ENCODE assay signal across 8 cellular contexts in genomic region chr16:29594269-29594925, GRCh38.
DNase-seq lines count a peak whose midpoint lies in the region; ATAC-seq and TF ChIP-seq lines count a peak whose summit lies in the region.
"Not testable (repeated sequence)": the region's sequence is repeated elsewhere in the genome, so short reads cannot be mapped to it uniquely, and the experiment has no call there.

No MANE protein-coding gene starts in this region.

- H3K9me3 ChIP-seq in Caco-2: not testable (repeated sequence)

- peak overlapping the region; percentile 93 for H3K27ac Mint-ChIP-seq in Caco-2 (ENCODE audit: unreplicated experiment)
- peak overlapping the region; percentile 69 for H3K27ac Mint-ChIP-seq in activated T-cell treated with anti-CD3 and anti-CD28 coated beads, Interleukin-2, amount 50 U/mL, for 72 hours
- H3K27ac Mint-ChIP-seq in mesothelial cell of epicardium: peak overlapping the region; percentile 98

- not testable (repeated sequence) for TF ChIP-seq CTCF in Caco-2 (IDR thresholded peaks at IDR 0.05; ENCODE audit: insufficient read depth in 1 of 2, low read depth in 1 of 2, low read length in 1 of 2, severe bottlenecking in 1 of 2, unreplicated experiment in 1 of 2); mesothelial cell of epicardium (IDR thresholded peaks at IDR 0.05; ENCODE audit: unreplicated experiment)

- not testable (repeated sequence) for H3K27me3 Mint-ChIP-seq in Caco-2 (ENCODE audit: insufficient read depth, unreplicated experiment); activated T-cell treated with anti-CD3 and anti-CD28 coated beads, Interleukin-2, amount 50 U/mL, for 72 hours (ENCODE audit: low read depth); mesothelial cell of epicardium (ENCODE audit: low read depth)

- peak overlapping the region; percentile 57 for H3K4me3 ChIP-seq in Caco-2 (ENCODE audit: low read depth, low read length)

- ATAC-seq in GM21528 (IDR thresholded peaks at IDR 0.05; ENCODE audit: low FRiP score, unreplicated experiment) (peak; percentile 46), HG03460 (IDR thresholded peaks at IDR 0.05; ENCODE audit: unreplicated experiment) (peak; percentile 30), esophagus mucosa (peak; percentile 80)
- peak; percentile 68 to 73 for ATAC-seq in activated T-cell treated with anti-CD3 and anti-CD28 coated beads, Interleukin-2, amount 50 U/mL, for 72 hours (replicated peaks in 1 of 2)

- not testable (repeated sequence) for H3K36me3 ChIP-seq in Caco-2 (ENCODE audit: control insufficient read depth, insufficient read depth, low read length)

- POLR2A ChIA-PET in Caco-2 (lab: Charles Lee): interaction anchor here (0.6 kb wide), 1 partner anchor 57 kb away, joined by 4 read pairs; no protein-coding TSS in a partner anchor

- DNase-seq in Caco-2 (peak in 1 of 2 experiments; percentile 36), OCI-M1 (lab: John Stamatoyannopoulos, UW) (peak; percentile 56)
- DNase-seq in activated T-cell treated with anti-CD3 and anti-CD28 coated beads, Interleukin-2, amount 50 U/mL, for 72 hours: peak; percentile 40 to 70
- DNase-seq in mesothelial cell of epicardium (ENCODE audit: low spot score in 2 of 2, unreplicated experiment in 2 of 2): not testable (repeated sequence)
- peak; percentile 62 for DNase-seq in stimulated activated CD8-positive, alpha-beta memory T cell treated with anti-CD3 and anti-CD28 coated beads, Interleukin-4, amount 100 ng/mL, for 48 hours

- H3K9me3 Mint-ChIP-seq in Caco-2 (ENCODE audit: unreplicated experiment); activated T-cell treated with anti-CD3 and anti-CD28 coated beads, Interleukin-2, amount 50 U/mL, for 72 hours; mesothelial cell of epicardium: not testable (repeated sequence)

- not testable (repeated sequence) for BruUV-seq in Caco-2 (replicated peaks; lab: Mats Ljungman, UMichigan)

- peaks cover 29% of the 10 kb centered on the region for H3K36me3 Mint-ChIP-seq in Caco-2 (ENCODE audit: insufficient read depth, unreplicated experiment)
- not testable (repeated sequence) for H3K36me3 Mint-ChIP-seq in activated T-cell treated with anti-CD3 and anti-CD28 coated beads, Interleukin-2, amount 50 U/mL, for 72 hours (ENCODE audit: insufficient read depth in 2 of 2); mesothelial cell of epicardium

- H3K4me1 ChIP-seq in Caco-2: not testable (repeated sequence)

- not testable (repeated sequence) for H3K4me1 Mint-ChIP-seq in Caco-2 (ENCODE audit: low read depth, unreplicated experiment); mesothelial cell of epicardium
- peaks cover 42% of the 10 kb centered on the region for H3K4me1 Mint-ChIP-seq in activated T-cell treated with anti-CD3 and anti-CD28 coated beads, Interleukin-2, amount 50 U/mL, for 72 hours (ENCODE audit: low read depth)

- not testable (repeated sequence) for H3K27me3 ChIP-seq in Caco-2 (replicated peaks; ENCODE audit: control insufficient read depth, insufficient read depth, low read length)

- intact Hi-C loops in Caco-2 (cut with micrococcal nuclease; ENCODE audit: unreplicated experiment): not testable (repeated sequence)

- CTCF ChIA-PET in Caco-2 (lab: Charles Lee): not testable (repeated sequence)

- H3K4me3 Mint-ChIP-seq in Caco-2 (ENCODE audit: unreplicated experiment): peak overlapping the region; percentile 93
- H3K4me3 Mint-ChIP-seq in activated T-cell treated with anti-CD3 and anti-CD28 coated beads, Interleukin-2, amount 50 U/mL, for 72 hours: peak overlapping the region; percentile 81 to 91
- H3K4me3 Mint-ChIP-seq in mesothelial cell of epicardium: peak overlapping the region; percentile 94

Comparison
In these comparisons a context has a peak if more than half of its experiments do, and no peak if none do; other contexts are left out.
1. ATAC-seq: peak in every context shown above with its lines; median percentile 80 in esophagus mucosa; 70 in activated T-cell treated with anti-CD3 and anti-CD28 coated beads, Interleukin-2, amount 50 U/mL, for 72 hours; 46 in GM21528; 30 in HG03460.